1 cellular context compared by ENCODE assay signal in the genomic region with DNA sequence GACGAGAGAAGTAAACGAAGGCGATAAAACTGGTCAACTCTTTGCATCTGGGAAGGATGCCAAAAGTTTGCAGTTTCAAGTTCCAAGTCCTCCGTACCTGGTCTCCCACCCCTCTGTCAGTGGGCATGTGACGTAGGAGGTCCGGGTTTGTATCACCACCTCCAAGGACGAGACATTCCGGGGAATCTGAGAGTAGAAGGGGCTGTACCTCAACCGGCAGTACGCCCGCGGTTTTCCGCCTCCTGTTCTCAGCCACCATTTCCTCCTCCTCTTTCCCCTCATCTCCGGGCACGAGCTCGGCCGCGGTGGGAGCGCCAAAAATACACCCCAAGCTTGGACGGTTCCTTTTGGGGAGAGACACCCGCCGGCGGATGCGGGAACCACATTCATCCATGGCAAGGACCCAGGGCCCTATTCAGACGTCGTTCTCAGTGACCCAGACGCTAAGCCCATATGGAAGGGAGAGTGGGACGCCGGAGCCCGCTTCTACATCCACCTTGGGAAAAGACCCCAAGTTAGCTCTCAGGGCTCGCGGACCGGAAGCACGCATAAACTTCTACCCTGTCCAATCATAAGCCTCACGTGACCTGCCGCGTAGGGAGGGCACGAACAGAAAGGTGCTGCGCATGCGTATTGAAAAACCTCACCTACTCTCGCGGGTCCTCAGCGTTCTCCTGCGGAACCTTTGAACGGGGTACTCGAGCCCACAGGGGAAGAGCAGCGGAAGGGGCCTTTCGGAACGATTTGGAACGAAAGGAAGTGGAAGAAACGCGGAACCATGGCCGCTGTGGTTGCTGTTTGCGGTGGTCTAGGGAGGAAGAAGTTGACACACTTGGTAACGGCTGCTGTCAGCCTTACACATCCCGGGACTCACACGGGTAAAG.
TF ChIP-seq lines count a peak whose summit lies in the region.

A gene with protein sequence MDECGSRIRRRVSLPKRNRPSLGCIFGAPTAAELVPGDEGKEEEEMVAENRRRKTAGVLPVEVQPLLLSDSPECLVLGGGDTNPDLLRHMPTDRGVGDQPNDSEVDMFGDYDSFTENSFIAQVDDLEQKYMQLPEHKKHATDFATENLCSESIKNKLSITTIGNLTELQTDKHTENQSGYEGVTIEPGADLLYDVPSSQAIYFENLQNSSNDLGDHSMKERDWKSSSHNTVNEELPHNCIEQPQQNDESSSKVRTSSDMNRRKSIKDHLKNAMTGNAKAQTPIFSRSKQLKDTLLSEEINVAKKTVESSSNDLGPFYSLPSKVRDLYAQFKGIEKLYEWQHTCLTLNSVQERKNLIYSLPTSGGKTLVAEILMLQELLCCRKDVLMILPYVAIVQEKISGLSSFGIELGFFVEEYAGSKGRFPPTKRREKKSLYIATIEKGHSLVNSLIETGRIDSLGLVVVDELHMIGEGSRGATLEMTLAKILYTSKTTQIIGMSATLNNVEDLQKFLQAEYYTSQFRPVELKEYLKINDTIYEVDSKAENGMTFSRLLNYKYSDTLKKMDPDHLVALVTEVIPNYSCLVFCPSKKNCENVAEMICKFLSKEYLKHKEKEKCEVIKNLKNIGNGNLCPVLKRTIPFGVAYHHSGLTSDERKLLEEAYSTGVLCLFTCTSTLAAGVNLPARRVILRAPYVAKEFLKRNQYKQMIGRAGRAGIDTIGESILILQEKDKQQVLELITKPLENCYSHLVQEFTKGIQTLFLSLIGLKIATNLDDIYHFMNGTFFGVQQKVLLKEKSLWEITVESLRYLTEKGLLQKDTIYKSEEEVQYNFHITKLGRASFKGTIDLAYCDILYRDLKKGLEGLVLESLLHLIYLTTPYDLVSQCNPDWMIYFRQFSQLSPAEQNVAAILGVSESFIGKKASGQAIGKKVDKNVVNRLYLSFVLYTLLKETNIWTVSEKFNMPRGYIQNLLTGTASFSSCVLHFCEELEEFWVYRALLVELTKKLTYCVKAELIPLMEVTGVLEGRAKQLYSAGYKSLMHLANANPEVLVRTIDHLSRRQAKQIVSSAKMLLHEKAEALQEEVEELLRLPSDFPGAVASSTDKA (minus strand): TSS at position 524 of the 884 bp plus-strand sequence. CDS start 130 bp downstream, at position 394.
TSS of gene MRPS18C (plus strand) at position 759 of the 884 bp plus-strand sequence. CDS start at position 779, 20 bp downstream.

TF ChIP-seq in K562, 482 proteins besides CTCF, POLR2A, EP300 and RAD21 (continued from another document and continues in another):
- TF ChIP-seq THAP12 (CRISPR knock-in tag; IDR thresholded peaks at IDR 0.05) (no peak), CREB3L1 (IDR thresholded peaks at IDR 0.05; ENCODE audit: borderline replicate concordance, low read depth) (peak; percentile 89), MECOM (CRISPR knock-in tag; IDR thresholded peaks at IDR 0.05) (no peak), CHD1 (IDR thresholded peaks at IDR 0.05; ENCODE audit: low read length) (peak; percentile 77), CUX1 (CRISPR knock-in tag; IDR thresholded peaks at IDR 0.05) (0 out of 2 replicates have a peak, but pooled peaks have one; percentile 62), BCOR (IDR thresholded peaks at IDR 0.05) (no peak), RHOXF2B (CRISPR knock-in tag; conservative IDR thresholded peaks at IDR 0.05) (no peak), XRCC4 (IDR thresholded peaks at IDR 0.05; ENCODE audit: extremely low read depth, insufficient read depth, insufficient read length) (no peak), RFX1 (IDR thresholded peaks at IDR 0.05) (no peak), CC2D1A (IDR thresholded peaks at IDR 0.05) (0 out of 2 replicates have a peak, but pooled peaks have one; percentile 42), DMBX1 (CRISPR knock-in tag; IDR thresholded peaks at IDR 0.05; ENCODE audit: borderline replicate concordance) (no peak), POLR2B (IDR thresholded peaks at IDR 0.05; ENCODE audit: low read depth, partially characterized antibody) (peak; percentile 87), STAT5B (CRISPR knock-in tag; IDR thresholded peaks at IDR 0.05) (no peak), NFE2L1 (tag; IDR thresholded peaks at IDR 0.05; ENCODE audit: borderline replicate concordance, low read depth) (no peak), SIX5 (IDR thresholded peaks at IDR 0.05; ENCODE audit: borderline replicate concordance in 1 of 2, insufficient read depth in 1 of 2, low read depth in 1 of 2, low read length in 2 of 2) (peak; percentile 59 to 61; a peak in 3 of 4 replicates), FOXK1 (CRISPR knock-in tag; IDR thresholded peaks at IDR 0.05; ENCODE audit: borderline replicate concordance) (0 out of 2 replicates have a peak, but pooled peaks have one; percentile 17), HDGF (IDR thresholded peaks at IDR 0.05) (no peak), ARID3B (CRISPR knock-in tag; IDR thresholded peaks at IDR 0.05; ENCODE audit: borderline replicate concordance) (no peak), FUS (optimal IDR thresholded peaks at IDR 0.05; ENCODE audit: low read depth, low read length) (no peak), THAP7 (CRISPR knock-in tag; IDR thresholded peaks at IDR 0.05) (no peak), POU5F1 (IDR thresholded peaks at IDR 0.05; ENCODE audit: borderline replicate concordance, low read depth, low read length, partially characterized antibody) (peak; percentile 34), ATF7 (IDR thresholded peaks at IDR 0.05) (peak; percentile 86), PHF8 (IDR thresholded peaks at IDR 0.05; ENCODE audit: borderline replicate concordance, low read length) (peak; percentile 96; the same call in 1 of the 2 replicates), ERF (CRISPR knock-in tag; IDR thresholded peaks at IDR 0.05) (no peak), PTBP1 (IDR thresholded peaks at IDR 0.05; ENCODE audit: low read depth, low read length) (0 out of 2 replicates have a peak, but pooled peaks have one; percentile 5), ZNF184 (CRISPR knock-in tag; IDR thresholded peaks at IDR 0.05) (no peak), JUND (IDR thresholded peaks at IDR 0.05; ENCODE audit: borderline replicate concordance, low read depth, low read length) (peak; percentile 85), JUND (tag; IDR thresholded peaks at IDR 0.05; ENCODE audit: borderline replicate concordance, low read depth, low read length) (peak; percentile 18; the same call in 2 of the 3 replicates), SNIP1 (IDR thresholded peaks at IDR 0.05; ENCODE audit: low read depth) (no peak), RBM15 (IDR thresholded peaks at IDR 0.05; ENCODE audit: insufficient read depth, low read length) (no peak), ETV1 (tag; conservative IDR thresholded peaks at IDR 0.05; ENCODE audit: low read depth) (peak; percentile 92), STAT5A (IDR thresholded peaks at IDR 0.05; ENCODE audit: borderline replicate concordance, low read length) (peak; percentile 53; the same call in 1 of the 2 replicates), MCM7 (IDR thresholded peaks at IDR 0.05) (no peak), ELF1 (tag; IDR thresholded peaks at IDR 0.05) (peak; percentile 87), FOXM1 (IDR thresholded peaks at IDR 0.05; ENCODE audit: low read depth) (peak; percentile 71), FOXM1 (CRISPR knock-in tag; IDR thresholded peaks at IDR 0.05; ENCODE audit: low read depth) (no peak; the same call in 1 of the 2 replicates), TAF15 (IDR thresholded peaks at IDR 0.05; ENCODE audit: low read depth, low read length) (no peak), FOXK2 (conservative IDR thresholded peaks at IDR 0.05 in 1 of 2, IDR thresholded peaks at IDR 0.05 in 1 of 2; ENCODE audit: low read depth in 2 of 2) (peak; percentile 83 to 88), ZNF668 (CRISPR knock-in tag; IDR thresholded peaks at IDR 0.05) (no peak), ARID1B (IDR thresholded peaks at IDR 0.05) (no peak; the same call in 1 of the 2 replicates), ZNF24 (IDR thresholded peaks at IDR 0.05) (0 out of 2 replicates have a peak, but pooled peaks have one; percentile 56), RFX7 (CRISPR knock-in tag; IDR thresholded peaks at IDR 0.05) (no peak), MAFG (tag; conservative IDR thresholded peaks at IDR 0.05) (no peak)
- TF ChIP-seq, protein P1, sequence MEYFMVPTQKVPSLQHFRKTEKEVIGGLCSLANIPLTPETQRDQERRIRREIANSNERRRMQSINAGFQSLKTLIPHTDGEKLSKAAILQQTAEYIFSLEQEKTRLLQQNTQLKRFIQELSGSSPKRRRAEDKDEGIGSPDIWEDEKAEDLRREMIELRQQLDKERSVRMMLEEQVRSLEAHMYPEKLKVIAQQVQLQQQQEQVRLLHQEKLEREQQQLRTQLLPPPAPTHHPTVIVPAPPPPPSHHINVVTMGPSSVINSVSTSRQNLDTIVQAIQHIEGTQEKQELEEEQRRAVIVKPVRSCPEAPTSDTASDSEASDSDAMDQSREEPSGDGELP (CRISPR knock-in tag; IDR thresholded peaks at IDR 0.05; ENCODE audit: borderline replicate concordance) = peak; percentile 74
- TF ChIP-seq, protein P2, sequence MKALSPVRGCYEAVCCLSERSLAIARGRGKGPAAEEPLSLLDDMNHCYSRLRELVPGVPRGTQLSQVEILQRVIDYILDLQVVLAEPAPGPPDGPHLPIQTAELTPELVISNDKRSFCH (CRISPR knock-in tag; IDR thresholded peaks at IDR 0.05) = no peak
- TF ChIP-seq, protein P2 (tag; IDR thresholded peaks at IDR 0.05) = peak; percentile 82; the same call in 1 of the 2 replicates
